8 cellular contexts compared by ENCODE assay signal in the genomic region with DNA sequence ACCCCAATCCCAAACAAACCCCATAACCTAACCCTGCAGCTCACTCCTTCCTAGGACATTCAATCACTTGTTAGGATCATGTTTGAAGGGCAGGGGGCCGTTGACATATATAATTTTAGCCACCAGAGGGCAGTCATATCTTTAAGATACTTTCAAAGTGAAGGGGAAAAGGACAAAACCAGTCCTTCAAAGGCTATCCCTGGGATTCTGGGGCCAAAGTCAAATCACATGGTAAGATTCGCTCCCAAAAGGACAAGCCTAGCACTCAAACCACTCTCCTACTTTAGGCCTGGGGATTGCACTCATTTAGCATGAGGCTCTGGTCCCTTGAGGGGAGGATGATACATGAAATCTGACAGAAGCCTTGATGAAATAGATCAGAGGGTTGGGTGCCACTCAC. TPM values are rescaled to one million over a fixed set of nuclear protein-coding genes. Genes with fewer than 3 reads are reported as not detected.
DNase-seq lines count a peak whose midpoint lies in the region; ATAC-seq, FAIRE-seq and TF ChIP-seq lines count a peak whose summit lies in the region.

No MANE protein-coding gene starts in this region.

- no peak overlapping the region for H3K9ac ChIP-seq in kidney (ENCODE audit: low read length in 2 of 2)

- FAIRE-seq in kidney (lab: Jason Lieb, UNC), result peak; percentile 33

- intact Hi-C loops in kidney (cut with DNase I), result loop anchor here (10.0 kb wide), 1 partner anchor 506 kb away; the partner anchor contains the start of gene LOXHD1

- no peak overlapping the region for H3K27ac ChIP-seq in kidney (ENCODE audit: low read depth in 2 of 2, low read length in 2 of 2)
- no peak overlapping the region for H3K27ac ChIP-seq in thoracic aorta

- no peak overlapping the region for H3K4me3 ChIP-seq in kidney (ENCODE audit: low read length in 2 of 2)
- no peak overlapping the region for H3K4me3 ChIP-seq in thoracic aorta

- H3K27me3 ChIP-seq in thoracic aorta (replicated peaks; ENCODE audit: insufficient read depth), result no peaks in the 10 kb centered on the region

- TF ChIP-seq CTCF in kidney (IDR thresholded peaks at IDR 0.05; ENCODE audit: borderline replicate concordance, extremely low read depth, insufficient read depth) (peak; percentile 44), thoracic aorta (IDR thresholded peaks at IDR 0.05) (peak; percentile 62)

- no peaks in the 10 kb centered on the region for H3K9me3 ChIP-seq in kidney (ENCODE audit: control insufficient read depth in 1 of 2, low read length in 2 of 2)
- H3K9me3 ChIP-seq in thoracic aorta, result no peaks in the 10 kb centered on the region

- no peaks in the 10 kb centered on the region for H3K36me3 ChIP-seq in kidney (ENCODE audit: control insufficient read depth in 1 of 2, insufficient read depth in 2 of 2, low read length in 2 of 2)
- H3K36me3 ChIP-seq in thoracic aorta, result no peaks in the 10 kb centered on the region

- DNase-seq in A172 (ENCODE audit: low spot score) (peak; percentile 52), GDM1 (lab: John Stamatoyannopoulos, UW) (peak; percentile 18), NCI-H128 (lab: John Stamatoyannopoulos, UW; ENCODE audit: unreplicated experiment) (peak; percentile 21), T-helper 1 cell (peak in 3 of 5 donors; percentile 31 to 63 (median 37)), kidney (no peak), thoracic aorta (ENCODE audit: low spot score) (no peak), 8988T (no peak)
- peak; percentile 49 for DNase-seq in central memory CD4-positive, alpha-beta T cell

- no peak for ATAC-seq in thoracic aorta (ENCODE audit: insufficient number of reproducible peaks, low FRiP score, low read depth)

- H3K4me1 ChIP-seq in kidney (ENCODE audit: control insufficient read depth in 1 of 2, insufficient read depth in 1 of 2, low read depth in 1 of 2, low read length in 2 of 2) (no peaks in the 10 kb centered on the region), thoracic aorta (ENCODE audit: control insufficient read depth in 1 of 2, low read depth in 2 of 2) (no peaks in the 10 kb centered on the region)

RNA-seq across cellular contexts. Expression of gene HAUS1, which starts 44.6 kb away (rescaled TPM):
- total RNA-seq in A172 (2014; rRNA removed; shearing (Covaris generic)), result 45.4 and 50.3 TPM in 2 replicates
- total RNA-seq in kidney (18.6 TPM), thoracic aorta (10 to 100 TPM; 12.9 to 21.3 TPM)
- 22.2 TPM for polyA plus RNA-seq in kidney (ENCODE audit: insufficient read depth, low read depth, low replicate concordance)

RNA-seq across cellular contexts. Expression of gene ATP5F1A, which starts 50.7 kb away (rescaled TPM):
- total RNA-seq in A172 (2014; rRNA removed; shearing (Covaris generic)), result 463 and 550 TPM in 2 replicates
- total RNA-seq in kidney, result 417 TPM
- polyA plus RNA-seq in kidney (ENCODE audit: insufficient read depth, low read depth, low replicate concordance), result 1,054 TPM
- total RNA-seq in thoracic aorta, result 100 to 1,000 TPM; 240 to 264 TPM

Comparison
In these comparisons a context has a peak if more than half of its experiments do, and no peak if none do; other contexts are left out.
1. DNase-seq: peak in A172 (single experiment), GDM1 (single experiment), NCI-H128 (single experiment), T-helper 1 cell (3 of 5) and central memory CD4-positive, alpha-beta T cell (single experiment); none in kidney (single experiment), thoracic aorta (single experiment) and 8988T (single experiment).